In genomic region chr4:173167793-173168395, GRCh38 we compare ENCODE assay signal across 8 cellular contexts. TPM values are rescaled to one million over a fixed set of nuclear protein-coding genes. Genes with fewer than 3 reads are reported as not detected.
A peak's percentile ranks its signal among the peaks of the same experiment; 100 is the strongest.
DNase-seq lines count a peak whose midpoint lies in the region; TF ChIP-seq lines count a peak whose summit lies in the region.

No MANE protein-coding gene starts in this region.

- peak overlapping the region; percentile 96 for H3K27ac Mint-ChIP-seq in activated CD4-positive, alpha-beta T cell treated with anti-CD3 and anti-CD28 coated beads, Interleukin-2, amount 10 ng/mL, durations not matched to agents 7 days and 5 days

- H3K36me3 ChIP-seq in HEK293 (ENCODE audit: control insufficient read depth in 2 of 2, insufficient read depth in 1 of 2, low read length in 2 of 2): no peaks in the 10 kb centered on the region
- peaks cover 0 to 4% of the 10 kb centered on the region in 2 donors for H3K36me3 ChIP-seq in mucosa of rectum (ENCODE audit: control insufficient read depth in 2 of 2, insufficient read depth in 2 of 2, low read length in 2 of 2)

- TF ChIP-seq CTCF in HEK293 (tag by site-specific recombination; IDR thresholded peaks at IDR 0.05): no peak

- H3K27me3 ChIP-seq in mucosa of rectum (ENCODE audit: control insufficient read depth in 2 of 2, insufficient read depth in 2 of 2, low read length in 2 of 2): no peaks in the 10 kb centered on the region

- POLR2A ChIA-PET in HEK293 (lab: Yijun Ruan, JAX): interaction anchor here (0.5 to 1.7 kb wide), 8 partner anchors 9 to 1088 kb away, joined by 3 to 9 read pairs (median 4); partner anchors contain the start of gene HMGB2
- POLR2A ChIA-PET in activated CD4-positive, alpha-beta T cell treated with anti-CD3 and anti-CD28 coated beads, Interleukin-2, amount 10 ng/mL, durations not matched to agents 7 days and 5 days (lab: Charles Lee): no interaction called here

- H3K4me3 ChIP-seq in HEK293 (ENCODE audit: low read depth, low read length) (peak overlapping the region; percentile 88), mucosa of rectum (ENCODE audit: low read length in 2 of 2) (peak overlapping the region; percentile 89 to 95)

- H3K36me3 Mint-ChIP-seq in activated CD4-positive, alpha-beta T cell treated with anti-CD3 and anti-CD28 coated beads, Interleukin-2, amount 10 ng/mL, durations not matched to agents 7 days and 5 days (ENCODE audit: low read depth): peaks cover 8% of the 10 kb centered on the region

- peaks cover 46% of the 10 kb centered on the region for H3K4me1 Mint-ChIP-seq in activated CD4-positive, alpha-beta T cell treated with anti-CD3 and anti-CD28 coated beads, Interleukin-2, amount 10 ng/mL, durations not matched to agents 7 days and 5 days

- H3K4me1 ChIP-seq in HEK293 (ENCODE audit: control insufficient read depth, insufficient read depth, low read length) (peaks cover 7% of the 10 kb centered on the region), mucosa of rectum (ENCODE audit: control insufficient read depth in 2 of 2, insufficient read depth in 2 of 2, low read length in 2 of 2) (peaks cover 9 to 14% of the 10 kb centered on the region in 2 donors)

- H3K4me3 Mint-ChIP-seq in activated CD4-positive, alpha-beta T cell treated with anti-CD3 and anti-CD28 coated beads, Interleukin-2, amount 10 ng/mL, durations not matched to agents 7 days and 5 days: peak overlapping the region; percentile 94

- H3K27ac ChIP-seq in HEK293 (ENCODE audit: extremely low read depth, low read depth, low read length) (peak overlapping the region; percentile 88), epithelial cell of prostate (peak overlapping the region; percentile 71), mucosa of rectum (ENCODE audit: low read depth in 2 of 2, low read length in 2 of 2) (peak overlapping the region; percentile 94)

- no peaks in the 10 kb centered on the region for H3K9me3 Mint-ChIP-seq in activated CD4-positive, alpha-beta T cell treated with anti-CD3 and anti-CD28 coated beads, Interleukin-2, amount 10 ng/mL, durations not matched to agents 7 days and 5 days

- CTCF ChIA-PET in HEK293 (lab: Yijun Ruan, JAX): interaction anchor here (0.5 to 1.1 kb wide), 4 partner anchors 86 to 154 kb away, joined by 3 to 4 read pairs (median 4); no protein-coding TSS in a partner anchor
- CTCF ChIA-PET in activated CD4-positive, alpha-beta T cell treated with anti-CD3 and anti-CD28 coated beads, Interleukin-2, amount 10 ng/mL, durations not matched to agents 7 days and 5 days (lab: Charles Lee): interaction anchor here (0.6 to 1.0 kb wide), 2 partner anchors 90 to 155 kb away, joined by 3 read pairs; no protein-coding TSS in a partner anchor

- peak; percentile 62 for DNase-seq in NOMO-1 treated with DMSO at 0.1 percent for 48 hours (lab: John Stamatoyannopoulos, UW; ENCODE audit: unreplicated experiment)
- DNase-seq in NOMO-1 treated with dmso at 0.1 percent for 144 hours (lab: John Stamatoyannopoulos, UW; ENCODE audit: unreplicated experiment): no peak
- DNase-seq in NCI-H146 (lab: John Stamatoyannopoulos, UW): peak; percentile 60
- DNase-seq in activated CD4-positive, alpha-beta T cell treated with anti-CD3 and anti-CD28 coated beads, Interleukin-2, amount 10 ng/mL, durations not matched to agents 7 days and 5 days: peak; percentile 17
- no peak for DNase-seq in epithelial cell of prostate (ENCODE audit: low read depth, low spot score)
- peak; percentile 45 for DNase-seq in ureter (ENCODE audit: low spot score)

- H3K9me3 ChIP-seq in HEK293 (ENCODE audit: control insufficient read depth, insufficient read depth, low read depth, low read length) (no peaks in the 10 kb centered on the region), mucosa of rectum (ENCODE audit: control insufficient read depth in 2 of 2, low read length in 2 of 2) (no peaks in the 10 kb centered on the region)

- peak overlapping the region; percentile 82 to 89 for H3K9ac ChIP-seq in mucosa of rectum (ENCODE audit: low read depth in 1 of 2, low read length in 2 of 2)

- no peaks in the 10 kb centered on the region for H3K27me3 Mint-ChIP-seq in activated CD4-positive, alpha-beta T cell treated with anti-CD3 and anti-CD28 coated beads, Interleukin-2, amount 10 ng/mL, durations not matched to agents 7 days and 5 days

TF ChIP-seq in HEK293, 187 proteins besides CTCF, POLR2A, EP300 and RAD21:
- TF ChIP-seq SALL2 (tag by site-specific recombination; IDR thresholded peaks at IDR 0.05; ENCODE audit: borderline replicate concordance) (no peak), ZNF404 (tag by site-specific recombination; IDR thresholded peaks at IDR 0.05) (no peak), ZNF707 (tag by site-specific recombination; IDR thresholded peaks at IDR 0.05) (no peak), ZEB2 (tag by site-specific recombination; IDR thresholded peaks at IDR 0.05) (no peak), YY1 (tag by site-specific recombination; IDR thresholded peaks at IDR 0.05) (no peak), ZNF530 (tag by site-specific recombination; IDR thresholded peaks at IDR 0.05; ENCODE audit: low read depth) (no peak), ZNF571 (tag by site-specific recombination; IDR thresholded peaks at IDR 0.05) (no peak), ZSCAN4 (tag by site-specific recombination; IDR thresholded peaks at IDR 0.05) (peak; percentile 7), KLF10 (tag by site-specific recombination; IDR thresholded peaks at IDR 0.05) (no peak), ZNF10 (tag by site-specific recombination; IDR thresholded peaks at IDR 0.05) (no peak), ZBTB17 (tag by site-specific recombination; IDR thresholded peaks at IDR 0.05) (no peak), ZNF16 (tag by site-specific recombination; IDR thresholded peaks at IDR 0.05; ENCODE audit: low read depth) (no peak), ZNF623 (tag by site-specific recombination; IDR thresholded peaks at IDR 0.05) (no peak), ZNF335 (tag by site-specific recombination; conservative IDR thresholded peaks at IDR 0.05) (peak; percentile 45; the same call in 1 of the 2 replicates), ZNF211 (tag by site-specific recombination; IDR thresholded peaks at IDR 0.05; ENCODE audit: low read depth) (no peak), ZNF266 (tag by site-specific recombination; IDR thresholded peaks at IDR 0.05; ENCODE audit: low read depth) (no peak), ZNF677 (tag by site-specific recombination; IDR thresholded peaks at IDR 0.05) (no peak), ZFP37 (tag by site-specific recombination; IDR thresholded peaks at IDR 0.05) (no peak), ZNF114 (tag by site-specific recombination; IDR thresholded peaks at IDR 0.05) (no peak), ZNF621 (tag by site-specific recombination; IDR thresholded peaks at IDR 0.05) (no peak), OSR2 (tag by site-specific recombination; IDR thresholded peaks at IDR 0.05) (peak; percentile 96), ZNF146 (tag by site-specific recombination; IDR thresholded peaks at IDR 0.05) (peak; percentile 72), ZNF600 (tag by site-specific recombination; IDR thresholded peaks at IDR 0.05) (no peak), ZNF423 (tag by site-specific recombination; IDR thresholded peaks at IDR 0.05) (no peak), REST (tag by site-specific recombination; IDR thresholded peaks at IDR 0.05) (no peak), ZNF629 (tag by site-specific recombination; IDR thresholded peaks at IDR 0.05) (0 out of 2 replicates have a peak, but pooled peaks have one; percentile 29), ZBTB21 (tag by site-specific recombination; IDR thresholded peaks at IDR 0.05) (no peak), MYNN (tag by site-specific recombination; IDR thresholded peaks at IDR 0.05; ENCODE audit: borderline replicate concordance) (no peak), KLF8 (tag by site-specific recombination; IDR thresholded peaks at IDR 0.05) (no peak), ZNF830 (tag by site-specific recombination; IDR thresholded peaks at IDR 0.05; ENCODE audit: low read depth) (no peak)

RNA-seq across cellular contexts. Expression of gene GALNT7, which starts 0.7 kb away (rescaled TPM):
- 10 to 100 TPM; 21.6 to 23.6 TPM for total RNA-seq in activated CD4-positive, alpha-beta T cell treated with anti-CD3 and anti-CD28 coated beads, Interleukin-2, amount 10 ng/mL, durations not matched to agents 7 days and 5 days
- 49.7 TPM for total RNA-seq in ureter

Comparison
In these comparisons a context has a peak if more than half of its experiments do, and no peak if none do; other contexts are left out.
1. DNase-seq: peak in NOMO-1 treated with DMSO at 0.1 percent for 48 hours (single experiment), NCI-H146 (single experiment), activated CD4-positive, alpha-beta T cell treated with anti-CD3 and anti-CD28 coated beads, Interleukin-2, amount 10 ng/mL, durations not matched to agents 7 days and 5 days (single experiment) and ureter (single experiment); none in NOMO-1 treated with dmso at 0.1 percent for 144 hours (single experiment) and epithelial cell of prostate (single experiment).
2. Peak in every context shown above with its lines, with median percentiles within 50 percentile points of each other: H3K27ac ChIP-seq.